ENCODE assay signal across 16 cellular contexts in the genomic region with DNA sequence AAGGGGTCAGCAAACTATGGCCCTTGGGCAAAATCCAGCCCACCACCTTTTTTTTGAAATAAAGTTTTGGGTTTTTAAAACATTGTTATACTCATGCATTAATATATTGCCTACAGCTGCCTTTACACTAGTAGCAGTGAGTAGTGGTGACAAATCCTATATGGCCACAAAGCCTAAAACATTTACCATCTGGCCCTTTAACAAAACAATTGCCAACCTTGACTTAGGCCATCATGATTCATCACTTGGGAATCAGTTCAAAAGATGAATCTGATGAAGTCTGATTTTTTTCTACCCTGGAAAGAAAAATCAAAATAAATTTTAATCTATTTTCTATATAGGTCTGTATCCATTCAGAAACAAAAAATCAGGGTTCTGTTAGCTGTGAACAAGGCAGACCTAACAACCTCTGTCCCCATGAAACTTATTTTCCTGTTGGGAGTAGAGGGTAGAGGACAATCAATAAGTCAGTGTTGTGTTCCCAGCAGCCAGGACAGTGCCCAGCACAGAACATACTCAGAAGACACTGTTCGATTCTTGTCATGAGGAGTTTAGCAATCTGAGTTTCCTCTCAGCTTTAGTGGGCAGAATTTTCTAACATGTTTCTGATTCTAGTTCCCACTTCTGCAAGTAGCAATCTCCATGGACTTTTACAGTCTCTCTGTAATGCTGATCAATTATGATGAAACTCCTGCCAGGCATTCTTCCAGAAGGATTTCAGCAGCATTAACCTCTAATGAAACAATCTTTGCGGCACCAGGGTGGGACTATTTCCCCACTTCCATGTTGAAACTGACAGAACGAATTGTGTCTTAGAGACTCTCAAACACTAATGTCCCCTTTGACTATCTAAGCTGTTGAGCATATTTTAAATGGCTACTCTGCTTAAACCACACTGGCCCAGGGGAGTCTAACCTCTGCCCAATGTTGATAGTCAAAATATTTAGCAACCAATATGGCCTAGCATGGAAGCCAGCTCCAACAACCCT.
DNase-seq lines count a peak whose midpoint lies in the region; ATAC-seq, FAIRE-seq and TF ChIP-seq lines count a peak whose summit lies in the region.
"Had no signal": no experiment of that assay in that cellular context is flagged by ENCODE, and none has a peak within 500 bp of the region (broad histone marks: within the 10 kb centered on the region; RNA-seq: fewer than 3 reads in every experiment).

No MANE protein-coding gene starts in this region.

- H3K9me3 ChIP-seq in liver (ENCODE audit: control insufficient read depth in 4 of 4, low read length in 3 of 4) (no peaks in the 10 kb centered on the region), HepG2 (ENCODE audit: low read length) (peaks cover 3% of the 10 kb centered on the region; the same call in 1 of the 2 replicates)
- H3K9me3 ChIP-seq: lower lobe of right lung, neutrophil, vagina had no signal

- no peak overlapping the region for H3K4me3 ChIP-seq in liver (ENCODE audit: low read depth in 1 of 3, low read length in 3 of 3)
- H3K4me3 ChIP-seq in HepG2 (replicated peaks in 1 of 3; ENCODE audit: insufficient read depth in 1 of 3, low read depth in 2 of 3, low read length in 3 of 3): no peak overlapping the region
- no peak overlapping the region for H3K4me3 ChIP-seq in astrocyte of the cerebellum (ENCODE audit: low read depth, low read length)
- H3K4me3 ChIP-seq: dorsolateral prefrontal cortex, GM12878, lower lobe of right lung, vagina had no signal

- no peaks in the 10 kb centered on the region for H4K20me1 ChIP-seq in HepG2 (ENCODE audit: insufficient read depth, low read length)

- no peaks in the 10 kb centered on the region for H3K27me3 ChIP-seq in liver (ENCODE audit: control insufficient read depth in 4 of 4, insufficient read depth in 4 of 4, low read length in 3 of 4)
- H3K27me3 ChIP-seq in HepG2 (ENCODE audit: control insufficient read depth in 1 of 2, insufficient read depth in 2 of 2, low read length in 2 of 2): no peaks in the 10 kb centered on the region
- H3K27me3 ChIP-seq: dorsolateral prefrontal cortex, neutrophil, vagina had no signal

- no TSS peak for BruUV-seq in HepG2 (replicated peaks; lab: Mats Ljungman, UMichigan)

- no peaks in the 10 kb centered on the region for H3K36me3 ChIP-seq in liver (ENCODE audit: control insufficient read depth in 4 of 4, insufficient read depth in 3 of 4, low read depth in 1 of 4, low read length in 3 of 4)
- H3K36me3 ChIP-seq in HepG2 (replicated peaks in 1 of 2; ENCODE audit: control insufficient read depth in 1 of 2, insufficient read depth in 2 of 2, low read length in 2 of 2): no peaks in the 10 kb centered on the region
- H3K36me3 ChIP-seq: lower lobe of right lung, neutrophil, vagina had no signal

- no peaks in the 10 kb centered on the region for H3K79me2 ChIP-seq in HepG2 (ENCODE audit: insufficient read depth, low read length)

- 42% methylated on average over 3 of the region's 3 CpGs for WGBS in liver
- 9% methylated on average over 3 of the region's 3 CpGs for WGBS in HepG2 (ENCODE audit: low lambda C conversion rate)

- H3K4me2 ChIP-seq in HepG2 (ENCODE audit: low read depth, low read length): no peak overlapping the region

- in situ Hi-C loops in HepG2 (cut with HindIII; ENCODE audit: extremely low pct_ligation_motif_present, low pct_unique_long_range_greater_than_20kb) (no loop called here), astrocyte of the cerebellum (cut with HindIII; ENCODE audit: low sequenced_read_pairs) (no loop called here)

- H3K27ac ChIP-seq in liver (ENCODE audit: low read depth in 1 of 2, low read length in 2 of 2) (no peak overlapping the region), HepG2 (ENCODE audit: extremely low read length, insufficient read depth, low read length) (no peak overlapping the region)
- H3K27ac ChIP-seq: dorsolateral prefrontal cortex, lower lobe of right lung, neutrophil, vagina had no signal

- POLR2A ChIA-PET in HepG2 (lab: Yijun Ruan, JAX): no interaction called here

- H2AFZ ChIP-seq in HepG2 (ENCODE audit: low read length): no peak overlapping the region

- TF ChIP-seq EP300 in HepG2 (IDR thresholded peaks at IDR 0.05; ENCODE audit: low read depth in 2 of 2, low read length in 2 of 2) (no peak), HepG2 (CRISPR knock-in tag; IDR thresholded peaks at IDR 0.05; ENCODE audit: borderline replicate concordance) (no peak)

- no peak overlapping the region for H3K9ac ChIP-seq in liver (ENCODE audit: low read depth in 1 of 2, low read length in 2 of 2)
- no peak overlapping the region for H3K9ac ChIP-seq in HepG2 (ENCODE audit: insufficient read depth, low read depth, low read length)

- peaks cover 0 to 2% (median 0%) of the 10 kb centered on the region in 4 donors for H3K4me1 ChIP-seq in liver (ENCODE audit: control insufficient read depth in 4 of 4, insufficient read depth in 4 of 4, low read length in 3 of 4)
- H3K4me1 ChIP-seq in HepG2 (ENCODE audit: insufficient read depth, low read length): no peaks in the 10 kb centered on the region
- H3K4me1 ChIP-seq: lower lobe of right lung, vagina had no signal

- CTCF ChIA-PET in HepG2 (lab: Yijun Ruan, JAX; ENCODE audit: low intra/inter-chr PET ratio, low total read pairs): no interaction called here

- TF ChIP-seq CTCF in liver (IDR thresholded peaks at IDR 0.05; ENCODE audit: low read depth, low read length, missing input control) (no peak), HepG2 (CRISPR knock-in tag; IDR thresholded peaks at IDR 0.05) (no peak), astrocyte of the cerebellum (IDR thresholded peaks at IDR 0.05; ENCODE audit: low read depth, low read length, missing control alignments) (no peak), GM20000 (IDR thresholded peaks at IDR 0.05; ENCODE audit: extremely low read depth, missing control alignments) (no peak)

- ATAC-seq in HepG2: no peak
- ATAC-seq: GM12878, WTC11 had no signal

- no peak for TF ChIP-seq POLR2A in HepG2 (IDR thresholded peaks at IDR 0.05; ENCODE audit: insufficient read depth in 1 of 2, low read depth in 2 of 2, low read length in 2 of 2)

- intact Hi-C loops in HepG2 (cut with micrococcal nuclease; ENCODE audit: unreplicated experiment): no loop called here

- TF ChIP-seq RAD21 in liver (IDR thresholded peaks at IDR 0.05) (peak; percentile 4 to 52), HepG2 (CRISPR knock-in tag; IDR thresholded peaks at IDR 0.05) (no peak)

- no peak for FAIRE-seq in HepG2 (lab: Jason Lieb, UNC)
- FAIRE-seq in urothelium cell line (lab: Jason Lieb, UNC): no peak
- FAIRE-seq in frontal cortex (lab: Jason Lieb, UNC): no peak
- FAIRE-seq: GM12878 had no signal

- DNase-seq in HepG2 (ENCODE audit: low spot score): no peak
- peak; percentile 22 for DNase-seq in astrocyte of the cerebellum (ENCODE audit: low read depth)
- peak; percentile 55 for DNase-seq in glomerular visceral epithelial cell (ENCODE audit: extremely low spot score)
- DNase-seq in urothelium cell line (ENCODE audit: low spot score): peak; percentile 31
- no peak for DNase-seq in activated CD4-positive, alpha-beta T cell treated with anti-CD3 and anti-CD28 coated beads for 48 hours
- DNase-seq in frontal cortex (ENCODE audit: low spot score in 2 of 2): no peak
- no peak for DNase-seq in GM20000 (ENCODE audit: low spot score)
- DNase-seq: dorsolateral prefrontal cortex, lower lobe of right lung, NCI-H146, NCI-H69 had no signal

TF ChIP-seq in liver, 16 proteins besides CTCF, POLR2A, EP300 and RAD21:
- TF ChIP-seq YY1 (IDR thresholded peaks at IDR 0.05) (peak; percentile 79), EGR1 (IDR thresholded peaks at IDR 0.05; ENCODE audit: low read depth in 2 of 2) (no peak), SP1 (IDR thresholded peaks at IDR 0.05) (peak; percentile 41), HNF4A (conservative IDR thresholded peaks at IDR 0.05) (peak; percentile 42 to 58), JUND (IDR thresholded peaks at IDR 0.05) (peak; percentile 13 to 48), RXRA (IDR thresholded peaks at IDR 0.05) (peak in 1 of 2 donors; percentile 41), HNF4G (IDR thresholded peaks at IDR 0.05) (no peak)
- TF ChIP-seq, protein P1, sequence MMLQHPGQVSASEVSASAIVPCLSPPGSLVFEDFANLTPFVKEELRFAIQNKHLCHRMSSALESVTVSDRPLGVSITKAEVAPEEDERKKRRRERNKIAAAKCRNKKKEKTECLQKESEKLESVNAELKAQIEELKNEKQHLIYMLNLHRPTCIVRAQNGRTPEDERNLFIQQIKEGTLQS (IDR thresholded peaks at IDR 0.05): peak; percentile 48
TF ChIP-seq in liver: peak in this region for 6.

TF ChIP-seq in HepG2, 621 proteins besides CTCF, POLR2A, EP300 and RAD21 (continues in another document):
- TF ChIP-seq GABPA (IDR thresholded peaks at IDR 0.05; ENCODE audit: low read depth, low read length): no peak
- no peak for TF ChIP-seq GABPA (CRISPR knock-in tag; IDR thresholded peaks at IDR 0.05; ENCODE audit: low read depth)
- TF ChIP-seq, protein P2, sequence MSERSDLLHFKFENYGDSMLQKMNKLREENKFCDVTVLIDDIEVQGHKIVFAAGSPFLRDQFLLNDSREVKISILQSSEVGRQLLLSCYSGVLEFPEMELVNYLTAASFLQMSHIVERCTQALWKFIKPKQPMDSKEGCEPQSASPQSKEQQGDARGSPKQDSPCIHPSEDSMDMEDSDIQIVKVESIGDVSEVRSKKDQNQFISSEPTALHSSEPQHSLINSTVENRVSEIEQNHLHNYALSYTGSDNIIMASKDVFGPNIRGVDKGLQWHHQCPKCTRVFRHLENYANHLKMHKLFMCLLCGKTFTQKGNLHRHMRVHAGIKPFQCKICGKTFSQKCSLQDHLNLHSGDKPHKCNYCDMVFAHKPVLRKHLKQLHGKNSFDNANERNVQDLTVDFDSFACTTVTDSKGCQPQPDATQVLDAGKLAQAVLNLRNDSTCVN (CRISPR knock-in tag; IDR thresholded peaks at IDR 0.05; ENCODE audit: borderline replicate concordance): no peak
- TF ChIP-seq, protein P3, sequence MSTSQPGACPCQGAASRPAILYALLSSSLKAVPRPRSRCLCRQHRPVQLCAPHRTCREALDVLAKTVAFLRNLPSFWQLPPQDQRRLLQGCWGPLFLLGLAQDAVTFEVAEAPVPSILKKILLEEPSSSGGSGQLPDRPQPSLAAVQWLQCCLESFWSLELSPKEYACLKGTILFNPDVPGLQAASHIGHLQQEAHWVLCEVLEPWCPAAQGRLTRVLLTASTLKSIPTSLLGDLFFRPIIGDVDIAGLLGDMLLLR (CRISPR knock-in tag; IDR thresholded peaks at IDR 0.05): no peak
- TF ChIP-seq ZNF337 (CRISPR knock-in tag; IDR thresholded peaks at IDR 0.05; ENCODE audit: borderline replicate concordance, low read depth): no peak

Comparison
In these comparisons a context has a peak if more than half of its experiments do, and no peak if none do; other contexts are left out.
1. DNase-seq: peak in astrocyte of the cerebellum (single experiment), glomerular visceral epithelial cell (single experiment) and urothelium cell line (single experiment); none in HepG2 (single experiment), activated CD4-positive, alpha-beta T cell treated with anti-CD3 and anti-CD28 coated beads for 48 hours (single experiment), frontal cortex (0 of 2) and GM20000 (single experiment).